Comparison of ENCODE assay signal across 8 cellular contexts in genomic region chr9:111621895-111622480, GRCh38. TPM values are rescaled to one million over a fixed set of nuclear protein-coding genes. Genes with fewer than 3 reads are reported as not detected.
DNase-seq lines count a peak whose midpoint lies in the region; TF ChIP-seq lines count a peak whose summit lies in the region.

No MANE protein-coding gene starts in this region.

- no peak for TF ChIP-seq POLR2A in tibial nerve (IDR thresholded peaks at IDR 0.05)

- no peak for TF ChIP-seq EP300 in tibial nerve (IDR thresholded peaks at IDR 0.05)

- H3K27me3 ChIP-seq in MG63 (no peaks in the 10 kb centered on the region), kidney epithelial cell (ENCODE audit: control insufficient read depth, insufficient read depth, low read length) (no peaks in the 10 kb centered on the region), tibial nerve (no peaks in the 10 kb centered on the region)

- peaks cover 0 to 12% (median 2%) of the 10 kb centered on the region in 4 donors for H3K4me1 ChIP-seq in tibial nerve

- DNase-seq in 8988T (peak; percentile 53), G401 (ENCODE audit: low spot score) (peak; percentile 11), MG63 (peak; percentile 37), astrocyte of the hippocampus (ENCODE audit: low read depth, low spot score) (peak; percentile 37), kidney epithelial cell (ENCODE audit: low read depth) (no peak), tibial nerve (ENCODE audit: low spot score in 2 of 2) (peak in 1 of 2 donors; percentile 47), NCI-H2029 (lab: John Stamatoyannopoulos, UW) (no peak), NOMO-1 treated with dmso at 0.1 percent for 144 hours (lab: John Stamatoyannopoulos, UW; ENCODE audit: unreplicated experiment) (no peak)

- H3K27ac ChIP-seq in tibial nerve = peak overlapping the region in 2 of 4 donors; percentile 32 to 72

- H3K4me3 ChIP-seq in MG63 (no peak overlapping the region), kidney epithelial cell (ENCODE audit: low read depth, low read length) (no peak overlapping the region), tibial nerve (no peak overlapping the region)

- TF ChIP-seq CTCF in kidney epithelial cell (IDR thresholded peaks at IDR 0.05; ENCODE audit: insufficient read depth, low read length, poor library complexity, severe bottlenecking) (peak; percentile 76), tibial nerve (IDR thresholded peaks at IDR 0.05) (peak; percentile 51 to 89 (median 74))

- no peaks in the 10 kb centered on the region for H3K36me3 ChIP-seq in MG63
- no peaks in the 10 kb centered on the region for H3K36me3 ChIP-seq in kidney epithelial cell (ENCODE audit: control insufficient read depth, insufficient read depth, low read length)
- H3K36me3 ChIP-seq in tibial nerve = no peaks in the 10 kb centered on the region

- in situ Hi-C loops in G401 (cut with HindIII; ENCODE audit: low sequenced_read_pairs) = no loop called here

- H3K9me3 ChIP-seq in MG63 (no peaks in the 10 kb centered on the region), tibial nerve (no peaks in the 10 kb centered on the region)

- 18 to 32% methylated on average over 2 of the region's 2 CpGs for WGBS in tibial nerve, 2 donors

RNA-seq across cellular contexts. Expression of gene DNAJC25, which starts 9.1 kb away (rescaled TPM):
- 8.7 and 11.4 TPM in 2 replicates for total RNA-seq in G401 (2014; rRNA removed; shearing (Covaris generic))
- total RNA-seq in MG63 (2014; rRNA removed; shearing (Covaris generic); ENCODE audit: low replicate concordance) = 5.7 and 9.1 TPM in 2 replicates
- total RNA-seq in kidney epithelial cell = 5.7 and 8.1 TPM in 2 replicates
- 10 to 100 TPM in 3 of 4 donors, 1 to 10 TPM in 1; 9.9 to 14.7 (median 12.6) TPM for total RNA-seq in tibial nerve

RNA-seq across cellular contexts. Expression of gene PTGR1, which starts 22.5 kb away (rescaled TPM):
- total RNA-seq in G401 (2014; rRNA removed; shearing (Covaris generic)) = 2.4 and 3.0 TPM in 2 replicates
- total RNA-seq in MG63 (2014; rRNA removed; shearing (Covaris generic); ENCODE audit: low replicate concordance) = 50.7 and 66.2 TPM in 2 replicates
- total RNA-seq in kidney epithelial cell (52.2 and 59.9 TPM in 2 replicates), tibial nerve (10 to 100 TPM; 25.7 to 58.8 (median 30.7) TPM)

RNA-seq across cellular contexts. Expression of gene GNG10, which starts 39.4 kb away (rescaled TPM):
- 198 and 218 TPM in 2 replicates for total RNA-seq in G401 (2014; rRNA removed; shearing (Covaris generic))
- total RNA-seq in MG63 (2014; rRNA removed; shearing (Covaris generic); ENCODE audit: low replicate concordance) = 129 and 149 TPM in 2 replicates
- 69.3 and 88.4 TPM in 2 replicates for total RNA-seq in kidney epithelial cell
- 10 to 100 TPM; 41.8 to 70.2 (median 51.0) TPM for total RNA-seq in tibial nerve

Comparison
In these comparisons a context has a peak if more than half of its experiments do, and no peak if none do; other contexts are left out.
1. DNase-seq: peak in 8988T (single experiment), G401 (single experiment), MG63 (single experiment) and astrocyte of the hippocampus (single experiment); none in kidney epithelial cell (single experiment), NCI-H2029 (single experiment) and NOMO-1 treated with dmso at 0.1 percent for 144 hours (single experiment).